24 cellular contexts compared by ENCODE assay signal in the genomic region with DNA sequence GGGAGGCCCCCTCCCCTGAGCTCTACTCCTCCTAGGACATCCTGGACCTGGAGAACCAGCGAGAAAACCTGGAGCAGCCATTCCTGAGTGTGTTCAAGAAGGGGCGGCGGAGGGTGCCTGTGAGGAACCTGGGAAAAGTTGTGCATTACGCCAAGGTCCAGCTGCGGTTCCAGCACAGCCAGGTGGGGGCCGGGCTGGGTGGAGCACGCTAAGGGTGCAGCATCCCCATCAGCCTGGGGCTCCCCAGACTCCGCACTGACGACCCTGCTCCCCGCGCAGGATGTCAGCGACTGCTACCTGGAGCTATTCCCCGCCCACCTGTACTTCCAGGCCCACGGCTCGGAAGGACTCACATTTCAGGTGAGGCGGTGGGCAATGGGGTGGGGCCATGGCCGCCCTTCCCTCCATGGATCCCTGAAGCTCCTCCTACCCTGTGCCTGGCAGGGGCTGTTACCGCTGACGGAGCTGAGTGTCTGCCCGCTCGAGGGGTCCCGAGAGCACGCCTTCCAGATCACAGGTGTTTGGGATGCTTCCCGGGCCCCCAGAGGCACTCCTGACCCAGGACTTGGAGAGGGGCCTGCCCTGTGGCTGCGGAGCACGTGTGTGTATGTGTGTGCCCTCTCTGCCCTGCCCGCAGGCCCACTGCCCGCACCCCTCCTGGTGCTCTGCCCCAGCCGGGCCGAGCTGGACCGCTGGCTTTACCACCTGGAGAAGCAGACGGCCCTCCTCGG. TPM values are rescaled to one million over a fixed set of nuclear protein-coding genes. Genes with fewer than 3 reads are reported as not detected.
"Had no signal": no experiment of that assay in that cellular context is flagged by ENCODE, and none has a peak within 500 bp of the region (broad histone marks: within the 10 kb centered on the region; RNA-seq: fewer than 3 reads in every experiment).

No MANE protein-coding gene starts in this region.

- H3K4me3 ChIP-seq: dorsolateral prefrontal cortex, smooth muscle cell, stomach, vagina had no signal

- H3K36me3 ChIP-seq: stomach, vagina had no signal

- H3K4me3 Mint-ChIP-seq: activated CD4-positive, alpha-beta T cell treated with anti-CD3 and anti-CD28 coated beads, Interleukin-2, amount 10 ng/mL, durations not matched to agents 7 days and 5 days; activated CD8-positive, alpha-beta T cell treated with anti-CD3 and anti-CD28 coated beads, Interleukin-2, amount 10 ng/mL, durations not matched to agents 7 days and 5 days; activated naive CD4-positive, alpha-beta T cell treated with anti-CD3 and anti-CD28 coated beads for 36 hours; activated naive CD8-positive, alpha-beta T cell treated with anti-CD3 and anti-CD28 coated beads, Interleukin-2, amount 50 U/mL, for 24 hours; activated T-cell treated with anti-CD3 and anti-CD28 coated beads, Interleukin-2, amount 50 U/mL, for 24 hours; naive thymus-derived CD4-positive, alpha-beta T cell; stimulated activated effector memory CD8-positive, alpha-beta T cell treated with anti-CD3 and anti-CD28 coated beads, Interleukin-12 subunit alpha, Interleukin-12 subunit beta, amount 100 ng/mL, for 72 hours had no signal

- H3K9me3 ChIP-seq: stomach, vagina had no signal

- DNase-seq: activated CD4-positive, alpha-beta T cell treated with anti-CD3 and anti-CD28 coated beads, Interleukin-2, amount 10 ng/mL, durations not matched to agents 7 days and 5 days; activated CD8-positive, alpha-beta T cell treated with anti-CD3 and anti-CD28 coated beads, Interleukin-2, amount 10 ng/mL, durations not matched to agents 7 days and 5 days; activated naive CD4-positive, alpha-beta T cell treated with anti-CD3 and anti-CD28 coated beads for 36 hours; activated naive CD8-positive, alpha-beta T cell treated with anti-CD3 and anti-CD28 coated beads, Interleukin-2, amount 50 U/mL, for 24 hours; activated T-cell treated with anti-CD3 and anti-CD28 coated beads, Interleukin-2, amount 50 U/mL, for 24 hours; anterior cingulate cortex; central memory CD4-positive, alpha-beta T cell; dorsolateral prefrontal cortex; mesenchymal stem cell; stimulated activated CD4-positive, alpha-beta T cell treated with anti-CD3 and anti-CD28 coated beads, Interleukin-4, amount 100 ng/mL, for 24 hours; stomach; trophoblast cell had no signal

- FAIRE-seq: colon, frontal cortex had no signal

- H3K4me1 Mint-ChIP-seq: brain had no signal

- H3K27ac ChIP-seq: dorsolateral prefrontal cortex, stomach, vagina had no signal

- ATAC-seq: activated CD4-positive, CD25-positive, alpha-beta regulatory T cell treated with anti-CD3 and anti-CD28 coated beads, Interleukin-2, amount 50 U/mL, for 24 hours; activated CD8-positive, alpha-beta T cell treated with anti-CD3 and anti-CD28 coated beads, Interleukin-2, amount 10 ng/mL, durations not matched to agents 7 days and 5 days; activated naive CD8-positive, alpha-beta T cell treated with anti-CD3 and anti-CD28 coated beads, Interleukin-2, amount 50 U/mL, for 24 hours; naive thymus-derived CD4-positive, alpha-beta T cell; sciatic nerve; stimulated activated effector memory CD8-positive, alpha-beta T cell treated with anti-CD3 and anti-CD28 coated beads, Interleukin-12 subunit alpha, Interleukin-12 subunit beta, amount 100 ng/mL, for 72 hours had no signal

- H3K27ac Mint-ChIP-seq: activated CD4-positive, alpha-beta T cell treated with anti-CD3 and anti-CD28 coated beads, Interleukin-2, amount 10 ng/mL, durations not matched to agents 7 days and 5 days; activated CD8-positive, alpha-beta T cell treated with anti-CD3 and anti-CD28 coated beads, Interleukin-2, amount 10 ng/mL, durations not matched to agents 7 days and 5 days; activated naive CD4-positive, alpha-beta T cell treated with anti-CD3 and anti-CD28 coated beads for 36 hours; activated naive CD8-positive, alpha-beta T cell treated with anti-CD3 and anti-CD28 coated beads, Interleukin-2, amount 50 U/mL, for 24 hours; activated T-cell treated with anti-CD3 and anti-CD28 coated beads, Interleukin-2, amount 50 U/mL, for 24 hours; activated T-helper 2 cell treated with anti-CD3 and anti-CD28 coated beads, Interferon-gamma antibody, Interleukin-2, Interleukin-4, amounts not matched to agents 10 μg/mL and 5 μg/mL and 100 μg/mL, durations not matched to agents 14 hours and 24 hours and 36 hours; naive thymus-derived CD4-positive, alpha-beta T cell; stimulated activated effector memory CD8-positive, alpha-beta T cell treated with anti-CD3 and anti-CD28 coated beads, Interleukin-12 subunit alpha, Interleukin-12 subunit beta, amount 100 ng/mL, for 72 hours had no signal

- H3K36me3 Mint-ChIP-seq: brain; naive thymus-derived CD4-positive, alpha-beta T cell; stimulated activated effector memory CD8-positive, alpha-beta T cell treated with anti-CD3 and anti-CD28 coated beads, Interleukin-12 subunit alpha, Interleukin-12 subunit beta, amount 100 ng/mL, for 72 hours had no signal

- H3K9me3 Mint-ChIP-seq: activated naive CD4-positive, alpha-beta T cell treated with anti-CD3 and anti-CD28 coated beads for 36 hours; activated naive CD8-positive, alpha-beta T cell treated with anti-CD3 and anti-CD28 coated beads, Interleukin-2, amount 50 U/mL, for 24 hours; activated T-helper 2 cell treated with anti-CD3 and anti-CD28 coated beads, Interferon-gamma antibody, Interleukin-2, Interleukin-4, amounts not matched to agents 10 μg/mL and 5 μg/mL and 100 μg/mL, durations not matched to agents 14 hours and 24 hours and 36 hours; stimulated activated effector memory CD8-positive, alpha-beta T cell treated with anti-CD3 and anti-CD28 coated beads, Interleukin-12 subunit alpha, Interleukin-12 subunit beta, amount 100 ng/mL, for 72 hours had no signal

RNA-seq across cellular contexts. Expression of a gene that starts 4.1 kb away (rescaled TPM):
- total RNA-seq: frontal cortex, temporal lobe had no signal

RNA-seq across cellular contexts. Expression of a gene that starts 11.5 kb away (rescaled TPM):
- total RNA-seq: activated CD4-positive, alpha-beta T cell treated with anti-CD3 and anti-CD28 coated beads, Interleukin-2, amount 10 ng/mL, durations not matched to agents 7 days and 5 days; activated CD8-positive, alpha-beta T cell treated with anti-CD3 and anti-CD28 coated beads, Interleukin-2, amount 10 ng/mL, durations not matched to agents 7 days and 5 days; activated naive CD4-positive, alpha-beta T cell treated with anti-CD3 and anti-CD28 coated beads for 36 hours; activated T-helper 2 cell treated with anti-CD3 and anti-CD28 coated beads, Interferon-gamma antibody, Interleukin-2, Interleukin-4, amounts not matched to agents 10 μg/mL and 5 μg/mL and 100 μg/mL, durations not matched to agents 14 hours and 24 hours and 36 hours; epithelial cell of proximal tubule; frontal cortex; naive thymus-derived CD4-positive, alpha-beta T cell; sciatic nerve; smooth muscle cell; vagina had no signal
- polyA plus RNA-seq: naive thymus-derived CD4-positive, alpha-beta T cell had no signal
